ENCODE assay signal across 8 cellular contexts in the genomic region with DNA sequence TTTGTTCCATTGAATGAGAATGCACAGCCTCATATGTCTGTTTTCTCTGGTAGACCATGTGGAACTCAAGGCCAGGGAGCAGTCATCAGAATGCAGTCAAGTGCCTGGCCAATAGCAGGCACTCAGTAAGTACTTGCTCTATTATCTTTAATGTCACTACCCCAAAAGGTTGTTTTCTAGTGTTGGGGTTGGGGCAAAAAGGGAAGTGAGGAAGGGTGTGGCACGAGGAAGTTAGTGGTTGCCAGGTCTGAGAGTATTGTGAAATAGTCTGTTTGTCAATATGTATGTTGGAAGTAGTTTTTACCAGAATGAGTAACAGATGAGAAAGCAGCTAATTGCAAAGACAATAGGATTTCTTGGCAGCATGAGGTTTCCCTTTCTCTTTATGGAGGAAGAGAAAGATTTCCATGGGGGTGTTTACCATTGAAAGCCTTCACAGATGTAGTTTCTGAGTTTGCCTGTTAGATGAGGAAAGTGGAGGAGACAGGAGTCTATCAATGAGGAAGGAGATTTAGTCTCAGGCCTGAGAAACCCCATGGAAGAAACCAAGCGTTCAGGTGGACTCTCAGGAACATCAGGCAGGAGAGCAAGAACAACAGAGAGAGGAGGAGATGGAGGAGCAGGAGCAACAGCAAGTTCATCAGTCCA. TPM values are rescaled to one million over a fixed set of nuclear protein-coding genes. Genes with fewer than 3 reads are reported as not detected.
DNase-seq lines count a peak whose midpoint lies in the region; ATAC-seq, FAIRE-seq and TF ChIP-seq lines count a peak whose summit lies in the region.

No MANE protein-coding gene starts in this region.

- TF ChIP-seq EP300 in GM12878 (IDR thresholded peaks at IDR 0.05; ENCODE audit: borderline replicate concordance in 1 of 2, control insufficient read depth in 1 of 2, low read depth in 2 of 2, low read length in 2 of 2): no peak

- H3K4me1 ChIP-seq in GM12878 (ENCODE audit: control insufficient read depth, insufficient read depth, low read length): peaks cover 40% of the 10 kb centered on the region
- peaks cover 62 to 72% of the 10 kb centered on the region in 2 experiments for H3K4me1 ChIP-seq in neutrophil (ENCODE audit: control insufficient read depth in 1 of 2, insufficient read depth in 1 of 2, low read depth in 1 of 2, low read length in 1 of 2)

- BruUV-seq in GM12878 (replicated peaks; lab: Mats Ljungman, UMichigan): no TSS peak

- H3K4me2 ChIP-seq in GM12878 (ENCODE audit: control insufficient read depth, insufficient read depth): peak overlapping the region; percentile 12; the same call in 1 of the 2 replicates

- RAD21 ChIA-PET in GM12878 (lab: Charles Lee; ENCODE audit: unreplicated experiment): interaction anchor here (0.8 to 9.3 kb wide), 15 partner anchors 25 to 213 kb away, joined by 3 to 160 read pairs (median 6); no protein-coding TSS in a partner anchor

- H3K4me3 ChIP-seq in GM12878 (no peak overlapping the region), neutrophil (ENCODE audit: low read depth in 1 of 2, low read length in 1 of 2) (peak overlapping the region; percentile 26 to 45)

- TF ChIP-seq RAD21 in GM12878 (IDR thresholded peaks at IDR 0.05; ENCODE audit: insufficient read depth, low read depth, low read length): no peak

- H4K20me1 ChIP-seq in GM12878 (ENCODE audit: control insufficient read depth, insufficient read depth): no peaks in the 10 kb centered on the region

- SMC1A ChIA-PET in GM12878 (lab: Charles Lee; ENCODE audit: uncharacterized antibody, unreplicated experiment): interaction anchor here (1.0 to 10.7 kb wide), 17 partner anchors 8 to 341 kb away, joined by 3 to 243 read pairs (median 8); a partner anchor contains a TSS

- peak; percentile 18 for FAIRE-seq in GM12878 (lab: Jason Lieb, UNC)

- in situ Hi-C loops in GM12878 (cut with MboI): loop anchor here (5.0 kb wide), 2 partner anchors 159 to 219 kb away; no protein-coding TSS in a partner anchor

- H3K9me3 ChIP-seq in GM12878 (replicated peaks; ENCODE audit: control insufficient read depth, insufficient read depth, low read length): no peaks in the 10 kb centered on the region
- peaks cover 5% of the 10 kb centered on the region for H3K9me3 ChIP-seq in neutrophil

- ATAC-seq in GM21576 (IDR thresholded peaks at IDR 0.05; ENCODE audit: unreplicated experiment) (peak; percentile 58), GM12878 (peak; percentile 68)

- H3K9ac ChIP-seq in GM12878 (ENCODE audit: control insufficient read depth, insufficient read depth, low read length): no peak overlapping the region

- peak overlapping the region; percentile 21 for H3K27ac ChIP-seq in GM12878 (ENCODE audit: control insufficient read depth, insufficient read depth)
- peak overlapping the region; percentile 97 for H3K27ac ChIP-seq in neutrophil

- intact Hi-C loops in GM12878 (cut with micrococcal nuclease; ENCODE audit: unreplicated experiment) (loop anchor here (5.0 kb wide), 1 partner anchor 54 kb away; no protein-coding TSS in a partner anchor), posterior cingulate gyrus (cut with DNase I) (loop anchor here (5.0 kb wide), 2 partner anchors 54 to 134 kb away; no protein-coding TSS in a partner anchor)

- H3K36me3 ChIP-seq in GM12878 (ENCODE audit: control insufficient read depth in 2 of 2, insufficient read depth in 2 of 2, low read length in 1 of 2) (peaks cover 4 to 26% of the 10 kb centered on the region in 2 experiments), neutrophil (peaks cover 98% of the 10 kb centered on the region)

- no peaks in the 10 kb centered on the region for H3K27me3 ChIP-seq in GM12878 (replicated peaks in 1 of 2; ENCODE audit: control insufficient read depth in 2 of 2, insufficient read depth in 2 of 2, low read length in 1 of 2)
- no peaks in the 10 kb centered on the region for H3K27me3 ChIP-seq in neutrophil

- CTCF ChIA-PET in GM12878 (lab: Yijun Ruan, JAX): interaction anchor here (1.0 to 13.6 kb wide), 12 partner anchors 11 to 213 kb away, joined by 3 to 314 read pairs (median 10); a partner anchor contains a TSS

- TF ChIP-seq POLR2A in GM12878 (IDR thresholded peaks at IDR 0.05; ENCODE audit: low read depth, low read length): no peak

- DNase-seq in GM04504 (ENCODE audit: low read depth) (peak; percentile 59), M059J (ENCODE audit: low read depth) (peak; percentile 63), GM12878 (ENCODE audit: low read depth, low spot score) (peak; percentile 41), HK-2 (ENCODE audit: unreplicated experiment) (no peak), nucleus accumbens (lab: John Stamatoyannopoulos, UW) (no peak), posterior cingulate gyrus (no peak)

- 5% methylated on average over 2 of the region's 2 CpGs for WGBS in GM12878 (ENCODE audit: insufficient coverage, insufficient replicate concordance, low lambda C conversion rate, missing lambda C conversion rate)

- H3K79me2 ChIP-seq in GM12878 (ENCODE audit: control insufficient read depth, insufficient read depth, low read length): no peaks in the 10 kb centered on the region

- POLR2A ChIA-PET in GM12878 (lab: Charles Lee): interaction anchor here (1.4 kb wide), 1 partner anchor 160 kb away, joined by 3 read pairs; no protein-coding TSS in a partner anchor

- no peak for TF ChIP-seq CTCF in GM12878 (IDR thresholded peaks at IDR 0.05 in 2 of 3, conservative IDR thresholded peaks at IDR 0.05 in 1 of 3; ENCODE audit: control insufficient read depth in 2 of 3, extremely low read depth in 1 of 3, insufficient read depth in 1 of 3, low read depth in 3 of 3, low read length in 3 of 3)
- TF ChIP-seq CTCF in neutrophil (IDR thresholded peaks at IDR 0.05): peak; percentile 26

- H2AFZ ChIP-seq in GM12878 (ENCODE audit: control insufficient read depth, low read depth, low read length): no peak overlapping the region

TF ChIP-seq in GM12878, 131 proteins besides CTCF, POLR2A, EP300 and RAD21 (continues in another document):
- no peak for TF ChIP-seq MTA3 (IDR thresholded peaks at IDR 0.05; ENCODE audit: borderline replicate concordance, low read length)
- no peak for TF ChIP-seq NR2C2 (IDR thresholded peaks at IDR 0.05; ENCODE audit: borderline replicate concordance, control insufficient read depth, insufficient read length, low read depth)
- TF ChIP-seq IKZF2 (IDR thresholded peaks at IDR 0.05): peak; percentile 37 to 44; a peak in 2 of 4 replicates
- no peak for TF ChIP-seq JUND (IDR thresholded peaks at IDR 0.05; ENCODE audit: low read depth, low read length)
- TF ChIP-seq IKZF1 (conservative IDR thresholded peaks at IDR 0.05): peak; percentile 26; the same call in 1 of the 2 replicates
- TF ChIP-seq MEF2B (IDR thresholded peaks at IDR 0.05; ENCODE audit: partially characterized antibody, poor library complexity, severe bottlenecking): no peak
- peak in 1 of 2 experiments; percentile 91; a peak in 2 of 4 replicates for TF ChIP-seq ETV6 (conservative IDR thresholded peaks at IDR 0.05 in 1 of 2, IDR thresholded peaks at IDR 0.05 in 1 of 2; ENCODE audit: borderline replicate concordance in 1 of 2, low read depth in 1 of 2)
- TF ChIP-seq, protein P1, sequence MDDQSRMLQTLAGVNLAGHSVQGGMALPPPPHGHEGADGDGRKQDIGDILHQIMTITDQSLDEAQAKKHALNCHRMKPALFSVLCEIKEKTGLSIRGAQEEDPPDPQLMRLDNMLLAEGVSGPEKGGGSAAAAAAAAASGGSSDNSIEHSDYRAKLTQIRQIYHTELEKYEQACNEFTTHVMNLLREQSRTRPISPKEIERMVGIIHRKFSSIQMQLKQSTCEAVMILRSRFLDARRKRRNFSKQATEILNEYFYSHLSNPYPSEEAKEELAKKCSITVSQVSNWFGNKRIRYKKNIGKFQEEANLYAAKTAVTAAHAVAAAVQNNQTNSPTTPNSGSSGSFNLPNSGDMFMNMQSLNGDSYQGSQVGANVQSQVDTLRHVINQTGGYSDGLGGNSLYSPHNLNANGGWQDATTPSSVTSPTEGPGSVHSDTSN (IDR thresholded peaks at IDR 0.05; ENCODE audit: insufficient replicate concordance, low read depth, low read length): no peak
- peak; percentile 60; the same call in 1 of the 2 replicates for TF ChIP-seq EED (IDR thresholded peaks at IDR 0.05; ENCODE audit: low read depth)
- TF ChIP-seq ZZZ3 (IDR thresholded peaks at IDR 0.05; ENCODE audit: control insufficient read depth, insufficient read length, low read depth): no peak
- TF ChIP-seq CEBPB (IDR thresholded peaks at IDR 0.05; ENCODE audit: borderline replicate concordance in 1 of 2, low read depth in 2 of 2, low read length in 2 of 2): 0 out of 4 replicates have a peak, but pooled peaks of 1 of the 2 experiments have one; percentile 74
- no peak for TF ChIP-seq RFX5 (IDR thresholded peaks at IDR 0.05; ENCODE audit: low read depth, low read length)

RNA-seq across cellular contexts. Expression of a gene that starts 59.6 kb away (rescaled TPM):
- total RNA-seq in M059J (2014; rRNA removed; shearing (Covaris generic)): not detected in 2 replicates
- total RNA-seq in GM12878 (2013; cell fraction: nucleolus; rRNA removed): not detected in 2 replicates
- total RNA-seq in GM12878 (2014; rRNA removed) (not detected in 2 replicates), GM12878 (2014; rRNA removed; fragmentation: Illumina TruSeq; extraction: Trizol) (not detected in 2 replicates), GM12878 (2021) (0.35 TPM in 1 of 2 replicates, not detected in the other)
- not detected for polyA plus RNA-seq in GM12878 (2011; ENCODE audit: low read depth)
- polyA plus RNA-seq in GM12878 (2011; rRNA removed) (not detected in 2 replicates), GM12878 (2014; fragmentation: Illumina TruSeq; extraction: Trizol) (not detected in 2 replicates), GM12878 (2014; fragmentation: Nextera tagmentation; extraction: Ambion mirVana) (under 1 TPM in 1 of 2 experiments, not detected in 1; 0.18 TPM), GM12878 (2014; rRNA removed) (0.46 TPM in 1 of 2 replicates, not detected in the other), GM12878 (2016; fragmentation: Nextera tagmentation; extraction: Ambion mirVana) (not detected)
- polyA plus RNA-seq in GM12878 (2011; cell fraction: cytosol; rRNA removed): not detected in 2 replicates
- not detected in 2 replicates for polyA plus RNA-seq in GM12878 (2011; cell fraction: nucleus; rRNA removed)
- not detected in 2 replicates for polyA plus RNA-seq in GM12878 (2012)
- 0.36 TPM in 1 of 2 replicates, not detected in the other for polyA minus RNA-seq in GM12878 (2011; rRNA and poly(A)+ RNA removed)
- polyA minus RNA-seq in GM12878 (2011; cell fraction: cytosol; rRNA and poly(A)+ RNA removed): not detected in 2 replicates
- polyA minus RNA-seq in GM12878 (2011; cell fraction: nucleus; rRNA and poly(A)+ RNA removed): not detected in 2 replicates

Comparison
In these comparisons a context has a peak if more than half of its experiments do, and no peak if none do; other contexts are left out.
1. DNase-seq: peak in GM04504 (single experiment), M059J (single experiment) and GM12878 (single experiment); none in HK-2 (single experiment), nucleus accumbens (0 of 56) and posterior cingulate gyrus (0 of 10).